In genomic region chr9:114011313-114011712, GRCh38 we compare ENCODE assay signal across 2 cellular contexts.
TF ChIP-seq lines count a peak whose summit lies in the region.

No MANE protein-coding gene starts in this region.

TF ChIP-seq in SK-N-SH treated with all-trans-retinoic acid at 6 μM for 48 hours, 23 proteins besides CTCF, POLR2A, EP300 and RAD21 (continued from another document):
- TF ChIP-seq CSRNP3 (CRISPR knock-in tag; IDR thresholded peaks at IDR 0.05) (no peak), TCF4 (CRISPR knock-in tag; IDR thresholded peaks at IDR 0.05; ENCODE audit: borderline replicate concordance) (no peak), CREB5 (CRISPR knock-in tag; IDR thresholded peaks at IDR 0.05; ENCODE audit: low read depth) (no peak), ZNF8 (CRISPR knock-in tag; IDR thresholded peaks at IDR 0.05) (no peak)

TF ChIP-seq in SK-N-SH, 30 proteins besides CTCF, POLR2A, EP300 and RAD21 (continued from another document):
- no peak for TF ChIP-seq USF1 (IDR thresholded peaks at IDR 0.05; ENCODE audit: borderline replicate concordance, low read depth)
- TF ChIP-seq EZH2phosphoT487 (IDR thresholded peaks at IDR 0.05; ENCODE audit: borderline replicate concordance, low read depth), result no peak
- TF ChIP-seq USF2 (IDR thresholded peaks at IDR 0.05; ENCODE audit: borderline replicate concordance, low read depth, low read length), result no peak
- TF ChIP-seq FOXM1 (IDR thresholded peaks at IDR 0.05; ENCODE audit: low read depth), result no peak
- no peak for TF ChIP-seq TAF1 (IDR thresholded peaks at IDR 0.05; ENCODE audit: borderline replicate concordance, low read depth, low read length)
